8 cellular contexts compared by ENCODE assay signal in genomic region chr4:10013722-10014121, GRCh38. TPM values are rescaled to one million over a fixed set of nuclear protein-coding genes. Genes with fewer than 3 reads are reported as not detected.
DNase-seq lines count a peak whose midpoint lies in the region; ATAC-seq and TF ChIP-seq lines count a peak whose summit lies in the region.

No MANE protein-coding gene starts in this region.

- H3K27ac ChIP-seq in HEK293 (ENCODE audit: extremely low read depth, low read depth, low read length): no peak overlapping the region

- no peaks in the 10 kb centered on the region for H3K9me3 Mint-ChIP-seq in stimulated activated effector memory CD8-positive, alpha-beta T cell treated with anti-CD3 and anti-CD28 coated beads, Interleukin-12 subunit alpha, Interleukin-12 subunit beta, amount 100 ng/mL, for 72 hours

- intact Hi-C loops in left ventricle myocardium superior (cut with micrococcal nuclease): no loop called here

- no peak overlapping the region for H3K4me3 ChIP-seq in HEK293 (ENCODE audit: low read depth, low read length)

- peaks cover 15% of the 10 kb centered on the region for H3K4me1 Mint-ChIP-seq in stimulated activated effector memory CD8-positive, alpha-beta T cell treated with anti-CD3 and anti-CD28 coated beads, Interleukin-12 subunit alpha, Interleukin-12 subunit beta, amount 100 ng/mL, for 72 hours

- peak; percentile 62 for ATAC-seq in left ventricle myocardium superior
- ATAC-seq in stimulated activated effector memory CD8-positive, alpha-beta T cell treated with anti-CD3 and anti-CD28 coated beads, Interleukin-12 subunit alpha, Interleukin-12 subunit beta, amount 100 ng/mL, for 72 hours: peak; percentile 63
- no peak for ATAC-seq in GM18517 (IDR thresholded peaks at IDR 0.05; ENCODE audit: unreplicated experiment)

- H3K9me3 ChIP-seq in HEK293 (ENCODE audit: control insufficient read depth, insufficient read depth, low read depth, low read length): no peaks in the 10 kb centered on the region

- no peak overlapping the region for H3K27ac Mint-ChIP-seq in stimulated activated effector memory CD8-positive, alpha-beta T cell treated with anti-CD3 and anti-CD28 coated beads, Interleukin-12 subunit alpha, Interleukin-12 subunit beta, amount 100 ng/mL, for 72 hours

- peak; percentile 27; the same call in 1 of the 2 replicates for TF ChIP-seq CTCF in HEK293 (tag by site-specific recombination; IDR thresholded peaks at IDR 0.05)

- POLR2A ChIA-PET in HEK293 (lab: Yijun Ruan, JAX): no interaction called here

- no peaks in the 10 kb centered on the region for H3K4me1 ChIP-seq in HEK293 (ENCODE audit: control insufficient read depth, insufficient read depth, low read length)

- no peaks in the 10 kb centered on the region for H3K36me3 ChIP-seq in HEK293 (ENCODE audit: control insufficient read depth in 2 of 2, insufficient read depth in 1 of 2, low read length in 2 of 2)

- peak; percentile 55 for DNase-seq in NK-92 treated with Interleukin-12 subunit alpha and Interleukin-12 subunit beta, amount 100 ng/mL, for 24 hours (lab: John Stamatoyannopoulos, UW)
- no peak for DNase-seq in NK-92 (lab: John Stamatoyannopoulos, UW; ENCODE audit: unreplicated experiment)
- DNase-seq in NCI-H128 (lab: John Stamatoyannopoulos, UW; ENCODE audit: unreplicated experiment): peak; percentile 1
- peak; percentile 69 for DNase-seq in activated CD8-positive, alpha-beta memory T cell treated with anti-CD3 and anti-CD28 coated beads, Interleukin-2, amount 50 U/mL, for 48 hours
- peak; percentile 69 for DNase-seq in left ventricle myocardium superior
- DNase-seq in stimulated activated effector memory CD8-positive, alpha-beta T cell treated with anti-CD3 and anti-CD28 coated beads, Interleukin-12 subunit alpha, Interleukin-12 subunit beta, amount 100 ng/mL, for 72 hours (ENCODE audit: low spot score in 2 of 2): peak; percentile 25 to 73

- no peak overlapping the region for H3K4me3 Mint-ChIP-seq in stimulated activated effector memory CD8-positive, alpha-beta T cell treated with anti-CD3 and anti-CD28 coated beads, Interleukin-12 subunit alpha, Interleukin-12 subunit beta, amount 100 ng/mL, for 72 hours

- peaks cover 5% of the 10 kb centered on the region for H3K36me3 Mint-ChIP-seq in stimulated activated effector memory CD8-positive, alpha-beta T cell treated with anti-CD3 and anti-CD28 coated beads, Interleukin-12 subunit alpha, Interleukin-12 subunit beta, amount 100 ng/mL, for 72 hours

- CTCF ChIA-PET in HEK293 (lab: Yijun Ruan, JAX): interaction anchor here (0.7 to 4.3 kb wide), 17 partner anchors 11 to 482 kb away, joined by 3 to 75 read pairs (median 4); no protein-coding TSS in a partner anchor

TF ChIP-seq in HEK293, 187 proteins besides CTCF, POLR2A, EP300 and RAD21:
- TF ChIP-seq ZNF354C (tag by site-specific recombination; IDR thresholded peaks at IDR 0.05; ENCODE audit: borderline replicate concordance, low read depth) (no peak), ZSCAN30 (tag by site-specific recombination; IDR thresholded peaks at IDR 0.05) (no peak)

RNA-seq across cellular contexts. Expression of gene SLC2A9, which starts 7.6 kb away (rescaled TPM):
- total RNA-seq in left ventricle myocardium superior: 7.1 TPM
